In genomic region chr16:3643095-3643730, GRCh38 we compare ENCODE assay signal across 18 cellular contexts. TPM values are rescaled to one million over a fixed set of nuclear protein-coding genes. Genes with fewer than 3 reads are reported as not detected.
DNase-seq lines count a peak whose midpoint lies in the region; ATAC-seq, FAIRE-seq and TF ChIP-seq lines count a peak whose summit lies in the region.
"Had no signal": no experiment of that assay in that cellular context is flagged by ENCODE, and none has a peak within 500 bp of the region (broad histone marks: within the 10 kb centered on the region; RNA-seq: fewer than 3 reads in every experiment).

No MANE protein-coding gene starts in this region.

- no peak overlapping the region for H2AFZ ChIP-seq in astrocyte (ENCODE audit: low read depth, low read length)

- DNase-seq in AG20443 (ENCODE audit: low spot score) (peak; percentile 6), H7 (peak; percentile 39), astrocyte (ENCODE audit: low read depth) (no peak), HEK293T (ENCODE audit: extremely low spot score) (no peak), NCI-H2171 (lab: John Stamatoyannopoulos, UW) (no peak)
- DNase-seq: activated CD4-positive, alpha-beta T cell treated with anti-CD3 and anti-CD28 coated beads for 1 hour; activated naive CD8-positive, alpha-beta T cell treated with anti-CD3 and anti-CD28 coated beads for 36 hours; DMS 273 treated with DMSO at 0.1 percent for 48 hours; effector CD8-positive, alpha-beta T cell; left ventricle myocardium superior; naive B cell; NCI-H2081 treated with DMSO at 0.1 percent for 48 hours; NCI-H69; T-helper 1 cell had no signal

- no peaks in the 10 kb centered on the region for H3K79me2 ChIP-seq in astrocyte (ENCODE audit: insufficient read depth, low read length)

- H3K4me1 ChIP-seq in astrocyte (ENCODE audit: insufficient read depth, low read length): peaks cover 12% of the 10 kb centered on the region
- peaks cover 39% of the 10 kb centered on the region for H3K4me1 ChIP-seq in mesodermal cell (ENCODE audit: control insufficient read depth, insufficient read depth, low read length, poor library complexity, severe bottlenecking)

- no peak overlapping the region for H3K4me3 Mint-ChIP-seq in astrocyte (ENCODE audit: unreplicated experiment)
- H3K4me3 Mint-ChIP-seq: activated naive CD8-positive, alpha-beta T cell treated with anti-CD3 and anti-CD28 coated beads for 36 hours; naive B cell had no signal

- H3K9me3 ChIP-seq in astrocyte (ENCODE audit: insufficient read depth, low read depth, low read length) (no peaks in the 10 kb centered on the region), mesodermal cell (ENCODE audit: control insufficient read depth, low read length) (no peaks in the 10 kb centered on the region)
- H3K9me3 ChIP-seq: psoas muscle had no signal

- ATAC-seq in GM18858 (IDR thresholded peaks at IDR 0.05; ENCODE audit: unreplicated experiment) (no peak), GM18505 (IDR thresholded peaks at IDR 0.05; ENCODE audit: unreplicated experiment) (no peak)
- ATAC-seq: psoas muscle had no signal

- H3K9me3 Mint-ChIP-seq in astrocyte (ENCODE audit: unreplicated experiment): peaks cover 3% of the 10 kb centered on the region
- H3K9me3 Mint-ChIP-seq: naive B cell had no signal

- TF ChIP-seq CTCF in astrocyte (IDR thresholded peaks at IDR 0.05; ENCODE audit: insufficient read depth, low read depth, low read length): no peak

- no peak overlapping the region for H3K4me3 ChIP-seq in H7 (ENCODE audit: insufficient read depth, low read depth, low read length)
- H3K4me3 ChIP-seq in astrocyte (ENCODE audit: insufficient read depth, low read depth, low read length): no peak overlapping the region
- H3K4me3 ChIP-seq in mesodermal cell (ENCODE audit: extremely low read depth, insufficient read depth, low read length, poor library complexity, severe bottlenecking): no peak overlapping the region
- H3K4me3 ChIP-seq: psoas muscle had no signal

- WGBS in mesodermal cell (ENCODE audit: insufficient coverage in 2 of 2), 2 experiments: 91 to 98% methylated on average over 7 to 11 of the region's 14 CpGs

- H3K9ac ChIP-seq in astrocyte (ENCODE audit: low read length): no peak overlapping the region

- H3K36me3 ChIP-seq in H7 (replicated peaks; ENCODE audit: control insufficient read depth, insufficient read depth, low read length) (no peaks in the 10 kb centered on the region; the same call in 1 of the 2 replicates), astrocyte (ENCODE audit: insufficient read depth, low read length) (no peaks in the 10 kb centered on the region), mesodermal cell (ENCODE audit: control insufficient read depth, insufficient read depth, low read length) (peaks cover 8% of the 10 kb centered on the region)

- TF ChIP-seq POLR2A in GM18505 (IDR thresholded peaks at IDR 0.05; ENCODE audit: borderline replicate concordance, extremely low read depth, insufficient read depth, insufficient read length): no peak

- H3K36me3 Mint-ChIP-seq in astrocyte (ENCODE audit: low read depth, unreplicated experiment): peaks cover 7% of the 10 kb centered on the region

- peaks cover 32% of the 10 kb centered on the region for H3K4me1 Mint-ChIP-seq in astrocyte (ENCODE audit: low read depth, unreplicated experiment)

- peaks cover 28% of the 10 kb centered on the region for H4K20me1 ChIP-seq in astrocyte (ENCODE audit: insufficient read depth, low read length)

- H3K27ac Mint-ChIP-seq in astrocyte (ENCODE audit: unreplicated experiment): peak overlapping the region; percentile 34
- H3K27ac Mint-ChIP-seq: activated naive CD8-positive, alpha-beta T cell treated with anti-CD3 and anti-CD28 coated beads for 36 hours had no signal

- H3K27ac ChIP-seq in astrocyte (ENCODE audit: low read depth, low read length) (no peak overlapping the region), mesodermal cell (ENCODE audit: low read depth, low read length, severe bottlenecking) (peak overlapping the region; percentile 73)
- H3K27ac ChIP-seq: psoas muscle had no signal

- H3K4me2 ChIP-seq in astrocyte (ENCODE audit: low read length): peak overlapping the region; percentile 30

- POLR2A ChIA-PET in HEK293T (lab: Yijun Ruan, JAX): no interaction called here

- CTCF ChIA-PET in HEK293T (lab: Yijun Ruan, JAX): no interaction called here

- no peak for FAIRE-seq in astrocyte (lab: Jason Lieb, UNC)

- H3K27me3 Mint-ChIP-seq in astrocyte (ENCODE audit: low read depth, unreplicated experiment): no peaks in the 10 kb centered on the region
- H3K27me3 Mint-ChIP-seq: activated naive CD8-positive, alpha-beta T cell treated with anti-CD3 and anti-CD28 coated beads for 36 hours; naive B cell had no signal

- no peaks in the 10 kb centered on the region for H3K27me3 ChIP-seq in H7 (ENCODE audit: control insufficient read depth, insufficient read depth, low read length)
- no peaks in the 10 kb centered on the region for H3K27me3 ChIP-seq in astrocyte (ENCODE audit: insufficient read depth, low read length)

TF ChIP-seq in HEK293T, 16 proteins besides CTCF, POLR2A, EP300 and RAD21:
- TF ChIP-seq FOXK2 (IDR thresholded peaks at IDR 0.05) (no peak), ARNT (IDR thresholded peaks at IDR 0.05) (no peak), L3MBTL2 (conservative IDR thresholded peaks at IDR 0.05) (no peak), NFRKB (IDR thresholded peaks at IDR 0.05) (no peak), FOXM1 (IDR thresholded peaks at IDR 0.05; ENCODE audit: borderline replicate concordance) (no peak), SUZ12 (IDR thresholded peaks at IDR 0.05) (no peak)

RNA-seq across cellular contexts. Expression of gene DNASE1, which starts 11.3 kb away (rescaled TPM):
- 13.8 and 23.7 TPM in 2 replicates for total RNA-seq in H7 (2014; rRNA removed; shearing (Covaris generic))
- 16.2 and 16.9 TPM in 2 replicates for total RNA-seq in astrocyte
- polyA plus RNA-seq in mesodermal cell (2013, experiment 1 of 2): 15.8 TPM
- polyA plus RNA-seq in mesodermal cell (2013, experiment 2 of 2): 12.0 TPM

RNA-seq across cellular contexts. Expression of gene SLX4, which starts 31.8 kb away (rescaled TPM):
- 8.4 and 11.3 TPM in 2 replicates for total RNA-seq in H7 (2014; rRNA removed; shearing (Covaris generic))
- total RNA-seq in astrocyte: 7.8 and 7.9 TPM in 2 replicates
- polyA plus RNA-seq in mesodermal cell (2013, experiment 1 of 2): 6.3 TPM
- polyA plus RNA-seq in mesodermal cell (2013, experiment 2 of 2): 5.1 TPM

Comparison
In these comparisons a context has a peak if more than half of its experiments do, and no peak if none do; other contexts are left out.
1. DNase-seq: peak in AG20443 (single experiment) and H7 (single experiment); none in astrocyte (single experiment), HEK293T (single experiment) and NCI-H2171 (single experiment).